In genomic region chr6:43074847-43075741, GRCh38 we compare ENCODE assay signal across 7 cellular contexts. TPM values are rescaled to one million over a fixed set of nuclear protein-coding genes. Genes with fewer than 3 reads are reported as not detected.
A peak's percentile ranks its signal among the peaks of the same experiment; 100 is the strongest.
DNase-seq lines count a peak whose midpoint lies in the region; TF ChIP-seq lines count a peak whose summit lies in the region.
"Had no signal": no experiment of that assay in that cellular context is flagged by ENCODE, and none has a peak within 500 bp of the region (broad histone marks: within the 10 kb centered on the region; RNA-seq: fewer than 3 reads in every experiment).

No MANE protein-coding gene starts in this region.

- H3K27me3 Mint-ChIP-seq in CD4-positive, alpha-beta memory T cell: peaks cover 8 to 13% of the 10 kb centered on the region in 2 donors
- H3K27me3 Mint-ChIP-seq in activated T-helper 2 cell treated with anti-CD3 and anti-CD28 coated beads, Interferon-gamma antibody, Interleukin-2, Interleukin-4, amounts not matched to agents 10 μg/mL and 5 μg/mL and 100 μg/mL, durations not matched to agents 14 hours and 24 hours and 36 hours (ENCODE audit: low read depth): peaks cover 22% of the 10 kb centered on the region
- no peaks in the 10 kb centered on the region for H3K27me3 Mint-ChIP-seq in mesothelial cell of epicardium (ENCODE audit: low read depth)

- peaks cover 19% of the 10 kb centered on the region for H3K27me3 ChIP-seq in CD4-positive, alpha-beta memory T cell (ENCODE audit: insufficient read depth, low read length)

- H3K4me1 ChIP-seq in CD4-positive, alpha-beta memory T cell (ENCODE audit: insufficient read depth, low read length): peaks cover 10% of the 10 kb centered on the region

- CTCF ChIA-PET in CD4-positive, alpha-beta memory T cell (lab: Charles Lee; ENCODE audit: partially characterized antibody): interaction anchor here (1.7 kb wide), 1 partner anchor 69 kb away, joined by 6 read pairs; no protein-coding TSS in a partner anchor

- H3K4me3 Mint-ChIP-seq in CD4-positive, alpha-beta memory T cell: peak overlapping the region in 5 of 8 donors; percentile 17 to 68 (median 51)
- peak overlapping the region; percentile 19 for H3K4me3 Mint-ChIP-seq in activated T-helper 2 cell treated with anti-CD3 and anti-CD28 coated beads, Interferon-gamma antibody, Interleukin-2, Interleukin-4, amounts not matched to agents 10 μg/mL and 5 μg/mL and 100 μg/mL, durations not matched to agents 14 hours and 24 hours and 36 hours (ENCODE audit: low read depth)
- peak overlapping the region; percentile 68 for H3K4me3 Mint-ChIP-seq in mesothelial cell of epicardium

- H3K9me3 Mint-ChIP-seq in CD4-positive, alpha-beta memory T cell: no peaks in the 10 kb centered on the region
- no peaks in the 10 kb centered on the region for H3K9me3 Mint-ChIP-seq in activated T-helper 2 cell treated with anti-CD3 and anti-CD28 coated beads, Interferon-gamma antibody, Interleukin-2, Interleukin-4, amounts not matched to agents 10 μg/mL and 5 μg/mL and 100 μg/mL, durations not matched to agents 14 hours and 24 hours and 36 hours
- H3K9me3 Mint-ChIP-seq in mesothelial cell of epicardium: no peaks in the 10 kb centered on the region
- H3K9me3 Mint-ChIP-seq: T-helper 1 cell treated with Interleukin-12 subunit alpha and Interleukin-12 subunit beta and Interleukin-4 antibody, amounts not matched to agents 30 μg/mL and 1 μg/mL, for 36 hours had no signal

- H3K36me3 Mint-ChIP-seq in CD4-positive, alpha-beta memory T cell: peaks cover 21 to 37% of the 10 kb centered on the region in 2 donors
- H3K36me3 Mint-ChIP-seq in activated T-helper 2 cell treated with anti-CD3 and anti-CD28 coated beads, Interferon-gamma antibody, Interleukin-2, Interleukin-4, amounts not matched to agents 10 μg/mL and 5 μg/mL and 100 μg/mL, durations not matched to agents 14 hours and 24 hours and 36 hours (ENCODE audit: low read depth): peaks cover 6% of the 10 kb centered on the region
- peaks cover 13% of the 10 kb centered on the region for H3K36me3 Mint-ChIP-seq in mesothelial cell of epicardium

- no peak overlapping the region for H3K27ac ChIP-seq in CD4-positive, alpha-beta memory T cell (ENCODE audit: low read depth, low read length)

- H3K4me3 ChIP-seq in CD4-positive, alpha-beta memory T cell (ENCODE audit: low read length in 2 of 2): no peak overlapping the region

- intact Hi-C loops in CD4-positive, alpha-beta memory T cell (cut with micrococcal nuclease): no loop called here
- intact Hi-C loops in activated T-helper 2 cell treated with anti-CD3 and anti-CD28 coated beads, Interferon-gamma antibody, Interleukin-2, Interleukin-4, amounts not matched to agents 10 μg/mL and 5 μg/mL and 100 μg/mL, durations not matched to agents 14 hours and 24 hours and 36 hours (cut with micrococcal nuclease): no loop called here

- H3K36me3 ChIP-seq in CD4-positive, alpha-beta memory T cell (ENCODE audit: insufficient read depth, low read length): no peaks in the 10 kb centered on the region

- H3K4me1 Mint-ChIP-seq in CD4-positive, alpha-beta memory T cell: peaks cover 0 to 10% (median 4%) of the 10 kb centered on the region in 4 donors
- peaks cover under 1% of the 10 kb centered on the region for H3K4me1 Mint-ChIP-seq in activated T-helper 2 cell treated with anti-CD3 and anti-CD28 coated beads, Interferon-gamma antibody, Interleukin-2, Interleukin-4, amounts not matched to agents 10 μg/mL and 5 μg/mL and 100 μg/mL, durations not matched to agents 14 hours and 24 hours and 36 hours (ENCODE audit: low read depth)
- peaks cover 44% of the 10 kb centered on the region for H3K4me1 Mint-ChIP-seq in mesothelial cell of epicardium

- no peak for DNase-seq in CD4-positive, alpha-beta memory T cell
- no peak for DNase-seq in activated T-helper 2 cell treated with anti-CD3 and anti-CD28 coated beads, Interferon-gamma antibody, Interleukin-2, Interleukin-4, amounts not matched to agents 10 μg/mL and 5 μg/mL and 100 μg/mL, durations not matched to agents 14 hours and 24 hours and 36 hours (ENCODE audit: low spot score)
- DNase-seq in mesothelial cell of epicardium (ENCODE audit: low spot score in 2 of 2, unreplicated experiment in 2 of 2) (peak in 1 of 2 experiments; percentile 52), DMS79 (lab: John Stamatoyannopoulos, UW) (no peak)
- no peak for DNase-seq in activated effector memory CD4-positive, alpha-beta T cell treated with anti-CD3 and anti-CD28 coated beads, Interleukin-2, amount 50 U/mL, for 16 hours
- DNase-seq in activated T-cell treated with anti-CD3 and anti-CD28 coated beads, Interleukin-2, amount 50 U/mL, for 1 hour: no peak

- H3K9me3 ChIP-seq in CD4-positive, alpha-beta memory T cell (ENCODE audit: control insufficient read depth in 1 of 2, low read length in 2 of 2): no peaks in the 10 kb centered on the region

- POLR2A ChIA-PET in CD4-positive, alpha-beta memory T cell (lab: Charles Lee; ENCODE audit: partially characterized antibody): interaction anchor here (0.6 to 1.3 kb wide), 2 partner anchors 16 to 381 kb away, joined by 3 read pairs; partner anchors contain the start of genes KLC4 and MRPL2

- H3K27ac Mint-ChIP-seq in CD4-positive, alpha-beta memory T cell: no peak overlapping the region
- no peak overlapping the region for H3K27ac Mint-ChIP-seq in activated T-helper 2 cell treated with anti-CD3 and anti-CD28 coated beads, Interferon-gamma antibody, Interleukin-2, Interleukin-4, amounts not matched to agents 10 μg/mL and 5 μg/mL and 100 μg/mL, durations not matched to agents 14 hours and 24 hours and 36 hours
- peak overlapping the region; percentile 92 for H3K27ac Mint-ChIP-seq in mesothelial cell of epicardium
- H3K27ac Mint-ChIP-seq: T-helper 1 cell treated with Interleukin-12 subunit alpha and Interleukin-12 subunit beta and Interleukin-4 antibody, amounts not matched to agents 30 μg/mL and 1 μg/mL, for 36 hours had no signal

- no peak for TF ChIP-seq CTCF in mesothelial cell of epicardium (IDR thresholded peaks at IDR 0.05; ENCODE audit: unreplicated experiment)

RNA-seq across cellular contexts. Expression of gene PTK7, which starts 1.0 kb away (rescaled TPM):
- under 1 TPM; 0.26 to 0.42 TPM for total RNA-seq in CD4-positive, alpha-beta memory T cell
- polyA plus RNA-seq in CD4-positive, alpha-beta memory T cell: under 1 TPM in 1 of 2 donors, not detected in 1; 0.08 TPM
- total RNA-seq in activated T-helper 2 cell treated with anti-CD3 and anti-CD28 coated beads, Interferon-gamma antibody, Interleukin-2, Interleukin-4, amounts not matched to agents 10 μg/mL and 5 μg/mL and 100 μg/mL, durations not matched to agents 14 hours and 24 hours and 36 hours: 3.7 TPM in 2 replicates
- 303 to 313 TPM (median 308 TPM) in 3 replicates for total RNA-seq in mesothelial cell of epicardium

RNA-seq across cellular contexts. Expression of gene KLC4, which starts 15.7 kb away (rescaled TPM):
- total RNA-seq in CD4-positive, alpha-beta memory T cell: 10 to 100 TPM; 51.6 to 57.0 TPM
- 10 to 100 TPM in 1 of 2 donors, 1 to 10 TPM in 1; 9.7 to 11.5 TPM for polyA plus RNA-seq in CD4-positive, alpha-beta memory T cell
- 11.7 and 14.1 TPM in 2 replicates for total RNA-seq in activated T-helper 2 cell treated with anti-CD3 and anti-CD28 coated beads, Interferon-gamma antibody, Interleukin-2, Interleukin-4, amounts not matched to agents 10 μg/mL and 5 μg/mL and 100 μg/mL, durations not matched to agents 14 hours and 24 hours and 36 hours
- 61.9 to 69.2 TPM (median 69.0 TPM) in 3 replicates for total RNA-seq in mesothelial cell of epicardium

RNA-seq across cellular contexts. Expression of gene MRPL2, which starts 15.9 kb away (rescaled TPM):
- 10 to 100 TPM; 55.3 to 56.5 TPM for total RNA-seq in CD4-positive, alpha-beta memory T cell
- polyA plus RNA-seq in CD4-positive, alpha-beta memory T cell: 10 to 100 TPM; 37.9 to 51.6 TPM
- total RNA-seq in activated T-helper 2 cell treated with anti-CD3 and anti-CD28 coated beads, Interferon-gamma antibody, Interleukin-2, Interleukin-4, amounts not matched to agents 10 μg/mL and 5 μg/mL and 100 μg/mL, durations not matched to agents 14 hours and 24 hours and 36 hours: 76.0 and 76.6 TPM in 2 replicates
- total RNA-seq in mesothelial cell of epicardium: 50.5 to 55.5 TPM (median 54.9 TPM) in 3 replicates

RNA-seq across cellular contexts. Expression of gene CUL7, which starts 21.4 kb away (rescaled TPM):
- total RNA-seq in CD4-positive, alpha-beta memory T cell: 10 to 100 TPM; 13.7 to 13.9 TPM
- 1 to 10 TPM; 2.1 to 3.8 TPM for polyA plus RNA-seq in CD4-positive, alpha-beta memory T cell
- 26.0 and 27.3 TPM in 2 replicates for total RNA-seq in activated T-helper 2 cell treated with anti-CD3 and anti-CD28 coated beads, Interferon-gamma antibody, Interleukin-2, Interleukin-4, amounts not matched to agents 10 μg/mL and 5 μg/mL and 100 μg/mL, durations not matched to agents 14 hours and 24 hours and 36 hours
- total RNA-seq in mesothelial cell of epicardium: 88.0 to 90.9 TPM (median 90.6 TPM) in 3 replicates

RNA-seq across cellular contexts. Expression of gene RRP36, which starts 53.7 kb away (rescaled TPM):
- 10 to 100 TPM; 56.5 to 58.7 TPM for total RNA-seq in CD4-positive, alpha-beta memory T cell
- 10 to 100 TPM; 65.5 to 77.0 TPM for polyA plus RNA-seq in CD4-positive, alpha-beta memory T cell
- total RNA-seq in activated T-helper 2 cell treated with anti-CD3 and anti-CD28 coated beads, Interferon-gamma antibody, Interleukin-2, Interleukin-4, amounts not matched to agents 10 μg/mL and 5 μg/mL and 100 μg/mL, durations not matched to agents 14 hours and 24 hours and 36 hours: 71.4 and 78.4 TPM in 2 replicates
- 44.2 to 45.9 TPM (median 45.1 TPM) in 3 replicates for total RNA-seq in mesothelial cell of epicardium

Comparison
In these comparisons a context has a peak if more than half of its experiments do, and no peak if none do; other contexts are left out.
1. RNA of gene PTK7, which starts 1.0 kb away (total RNA-seq): 303 to 313 TPM in mesothelial cell of epicardium; 3.7 TPM in activated T-helper 2 cell treated with anti-CD3 and anti-CD28 coated beads, Interferon-gamma antibody, Interleukin-2, Interleukin-4, amounts not matched to agents 10 μg/mL and 5 μg/mL and 100 μg/mL, durations not matched to agents 14 hours and 24 hours and 36 hours and 0.26 to 0.42 TPM in CD4-positive, alpha-beta memory T cell; every median in the first group is over 10 times any median in the second.
2. Peak in every context shown above with its lines, with median percentiles within 50 percentile points of each other: H3K4me3 Mint-ChIP-seq.